Comparison of ENCODE assay signal across 8 cellular contexts in the genomic region with DNA sequence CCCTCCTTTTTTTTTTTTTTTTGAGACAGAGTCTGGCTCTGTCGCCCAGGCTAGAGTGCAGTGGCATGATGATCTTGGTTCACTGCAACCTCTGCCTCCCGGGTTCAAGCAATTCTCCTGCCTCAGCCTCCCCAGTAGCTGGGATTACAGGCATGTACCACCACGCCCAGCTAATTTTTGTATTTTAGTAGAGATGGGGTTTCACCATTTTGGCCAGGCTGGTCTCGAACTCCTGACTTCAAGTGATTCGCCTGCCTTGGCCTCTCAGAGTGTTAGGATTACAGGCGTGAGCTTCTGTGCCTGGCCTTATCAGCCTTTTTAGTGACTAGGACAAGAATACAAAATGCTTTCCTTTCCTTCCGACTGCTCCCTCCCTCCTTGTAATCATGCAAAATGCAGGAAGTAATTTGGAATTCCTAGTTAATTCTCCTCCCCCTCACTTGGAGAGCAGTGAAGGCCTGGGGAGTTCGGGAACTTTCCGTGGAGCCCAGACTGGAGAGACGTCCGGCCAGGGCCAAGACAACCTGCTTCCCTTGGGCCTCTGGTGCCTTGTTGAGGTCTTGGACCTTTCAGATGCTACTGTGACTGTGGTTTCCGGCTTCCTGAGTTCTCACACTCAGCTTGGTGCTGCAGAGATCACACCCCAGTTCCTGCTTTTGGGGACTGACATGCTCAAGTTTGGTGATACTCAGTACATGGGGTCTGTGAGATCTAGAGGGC. TPM values are rescaled to one million over a fixed set of nuclear protein-coding genes. Genes with fewer than 3 reads are reported as not detected.
DNase-seq lines count a peak whose midpoint lies in the region; ATAC-seq, FAIRE-seq and TF ChIP-seq lines count a peak whose summit lies in the region.
"Not testable (repeated sequence)": the region's sequence is repeated elsewhere in the genome, so short reads cannot be mapped to it uniquely, and the experiment has no call there.

No MANE protein-coding gene starts in this region.

- not testable (repeated sequence) for H3K27me3 Mint-ChIP-seq in chondrocyte (ENCODE audit: low read depth)

- ATAC-seq in GM18511 (IDR thresholded peaks at IDR 0.05; ENCODE audit: unreplicated experiment) (peak; percentile 52), HG02798 (IDR thresholded peaks at IDR 0.05; ENCODE audit: poor library complexity, unreplicated experiment) (peak; percentile 46), sciatic nerve (peak; percentile 22)

- peak in 1 of 2 donors; percentile 28 for TF ChIP-seq POLR2A in thyroid gland (IDR thresholded peaks at IDR 0.05)

- not testable (repeated sequence) for H3K4me3 Mint-ChIP-seq in chondrocyte (ENCODE audit: unreplicated experiment)

- dilution Hi-C loops in keratinocyte (cut with MboI; ENCODE audit: extremely low pct_ligation_motif_present, low sequenced_read_pairs), result not testable (repeated sequence)

- not testable (repeated sequence) for TF ChIP-seq CTCF in chondrocyte (IDR thresholded peaks at IDR 0.05); keratinocyte (optimal IDR thresholded peaks at IDR 0.05 in 1 of 3, IDR thresholded peaks at IDR 0.05 in 1 of 3, conservative IDR thresholded peaks at IDR 0.05 in 1 of 3; ENCODE audit: extremely low read depth in 1 of 3, insufficient read depth in 2 of 3, low read length in 3 of 3); thyroid gland (IDR thresholded peaks at IDR 0.05)

- not testable (repeated sequence) for H3K9me1 ChIP-seq in keratinocyte (ENCODE audit: control insufficient read depth, extremely low read depth, insufficient read depth, low read length)

- peak; percentile 81 to 88 for DNase-seq in NOMO-1 (lab: John Stamatoyannopoulos, UW; ENCODE audit: unreplicated experiment in 2 of 2)
- peak; percentile 30 to 52 for DNase-seq in activated CD8-positive, alpha-beta memory T cell treated with anti-CD3 and anti-CD28 coated beads for 4 hours (ENCODE audit: low read depth in 2 of 2)
- peak; percentile 51 for DNase-seq in chondrocyte (ENCODE audit: low spot score)
- DNase-seq in keratinocyte (ENCODE audit: low read depth, low spot score), result not testable (repeated sequence)
- DNase-seq in sciatic nerve (ENCODE audit: low spot score), result peak; percentile 78
- DNase-seq in thyroid gland, result peak; percentile 25 to 31

- not testable (repeated sequence) for H3K36me3 Mint-ChIP-seq in chondrocyte (ENCODE audit: low read depth)

- H2AFZ ChIP-seq in keratinocyte (ENCODE audit: control insufficient read depth, low read length), result peak overlapping the region; percentile 87

- H3K4me1 Mint-ChIP-seq in chondrocyte (ENCODE audit: low read depth), result peaks cover 30% of the 10 kb centered on the region

- not testable (repeated sequence) for FAIRE-seq in keratinocyte (lab: Jason Lieb, UNC)

- not testable (repeated sequence) for H3K27me3 ChIP-seq in keratinocyte (ENCODE audit: control insufficient read depth, extremely low read depth, insufficient read depth, low read length); thyroid gland

- H3K9me3 Mint-ChIP-seq in chondrocyte (ENCODE audit: low read depth), result not testable (repeated sequence)

- H3K4me3 ChIP-seq in keratinocyte (ENCODE audit: control insufficient read depth in 2 of 3, extremely low read depth in 1 of 3, insufficient read depth in 2 of 3, low read depth in 1 of 3, low read length in 3 of 3); thyroid gland (replicated peaks in 1 of 3): not testable (repeated sequence)

- peaks cover 21% of the 10 kb centered on the region for H3K4me1 ChIP-seq in keratinocyte (ENCODE audit: control insufficient read depth, extremely low read depth, insufficient read depth, low read length)
- peaks cover 17 to 38% of the 10 kb centered on the region in 2 donors for H3K4me1 ChIP-seq in thyroid gland

- 61 to 67% methylated on average over 12 of the region's 12 CpGs for WGBS in thyroid gland, 2 donors

- H3K36me3 ChIP-seq in keratinocyte (ENCODE audit: control insufficient read depth in 2 of 2, extremely low read depth in 1 of 2, insufficient read depth in 2 of 2, low read length in 2 of 2); thyroid gland: not testable (repeated sequence)

- not testable (repeated sequence) for H3K79me2 ChIP-seq in keratinocyte (ENCODE audit: control insufficient read depth, insufficient read depth, low read length)

- H3K9me3 ChIP-seq in keratinocyte (ENCODE audit: control insufficient read depth, low read depth, low read length); thyroid gland: not testable (repeated sequence)

- H3K27ac Mint-ChIP-seq in chondrocyte (ENCODE audit: unreplicated experiment), result peak overlapping the region; percentile 78

- peak overlapping the region; percentile 8 for H3K9ac ChIP-seq in keratinocyte (ENCODE audit: control insufficient read depth, extremely low read depth, insufficient read depth, low read length)

- H4K20me1 ChIP-seq in keratinocyte (ENCODE audit: control insufficient read depth, extremely low read depth, insufficient read depth, low read length), result not testable (repeated sequence)

- peak overlapping the region; percentile 15 for H3K27ac ChIP-seq in keratinocyte (ENCODE audit: control insufficient read depth, insufficient read depth, low read length)
- peak overlapping the region; percentile 89 to 93 (median 93) for H3K27ac ChIP-seq in thyroid gland

- H3K4me2 ChIP-seq in keratinocyte (ENCODE audit: control insufficient read depth, extremely low read depth, insufficient read depth, low read depth, low read length), result not testable (repeated sequence)

- intact Hi-C loops in sciatic nerve (cut with DNase I); thyroid gland (cut with DNase I): not testable (repeated sequence)

RNA-seq across cellular contexts. Expression of a gene that starts 4.0 kb away (rescaled TPM):
- total RNA-seq in chondrocyte (42.2 to 46.1 TPM (median 44.6 TPM) in 3 replicates), sciatic nerve (74.2 TPM), thyroid gland (10 to 100 TPM; 28.0 to 51.7 (median 35.2) TPM)
- 23.2 to 31.9 TPM (median 27.6 TPM) in 3 replicates for polyA plus RNA-seq in keratinocyte
- 12.7 TPM for polyA plus RNA-seq in keratinocyte (2011; ENCODE audit: low read depth)
- 24.3 and 33.4 TPM in 2 replicates for polyA plus RNA-seq in keratinocyte (2011; cell fraction: cytosol; rRNA removed)
- 31.5 and 35.0 TPM in 2 replicates for polyA plus RNA-seq in keratinocyte (2011; cell fraction: nucleus; rRNA removed)
- 22.6 and 28.9 TPM in 2 replicates for polyA plus RNA-seq in keratinocyte (2012; ENCODE audit: low replicate concordance)
- polyA minus RNA-seq in keratinocyte, result 28.6 to 47.9 TPM (median 43.4 TPM) in 3 replicates
- polyA minus RNA-seq in keratinocyte (2011; cell fraction: cytosol; rRNA and poly(A)+ RNA removed), result 12.9 TPM
- 21.7 and 45.1 TPM in 2 replicates for polyA minus RNA-seq in keratinocyte (2011; cell fraction: nucleus; rRNA and poly(A)+ RNA removed)

RNA-seq across cellular contexts. Expression of a gene that starts 25.8 kb away (rescaled TPM):
- total RNA-seq in chondrocyte (217 to 277 TPM (median 238 TPM) in 3 replicates), sciatic nerve (438 TPM), thyroid gland (100 to 1,000 TPM; 315 to 475 (median 368) TPM)
- polyA plus RNA-seq in keratinocyte, result 37.4 to 146 TPM (median 139 TPM) in 3 replicates
- 675 TPM for polyA plus RNA-seq in keratinocyte (2011; ENCODE audit: low read depth)
- 31.9 and 57.7 TPM in 2 replicates for polyA plus RNA-seq in keratinocyte (2011; cell fraction: cytosol; rRNA removed)
- 278 and 326 TPM in 2 replicates for polyA plus RNA-seq in keratinocyte (2011; cell fraction: nucleus; rRNA removed)
- 116 and 255 TPM in 2 replicates for polyA plus RNA-seq in keratinocyte (2012; ENCODE audit: low replicate concordance)
- 55.9 to 170 TPM (median 84.2 TPM) in 3 replicates for polyA minus RNA-seq in keratinocyte
- polyA minus RNA-seq in keratinocyte (2011; cell fraction: cytosol; rRNA and poly(A)+ RNA removed), result 38.6 TPM
- polyA minus RNA-seq in keratinocyte (2011; cell fraction: nucleus; rRNA and poly(A)+ RNA removed), result 128 and 215 TPM in 2 replicates
